ENCODE assay signal across 9 cellular contexts in genomic region chr6:141464490-141464889, GRCh38.
DNase-seq lines count a peak whose midpoint lies in the region; ATAC-seq and TF ChIP-seq lines count a peak whose summit lies in the region.
"Had no signal": no experiment of that assay in that cellular context is flagged by ENCODE, and none has a peak within 500 bp of the region (broad histone marks: within the 10 kb centered on the region; RNA-seq: fewer than 3 reads in every experiment).

No MANE protein-coding gene starts in this region.

- in situ Hi-C loops in G401 (cut with HindIII; ENCODE audit: low sequenced_read_pairs): no loop called here

- intact Hi-C loops in activated CD8-positive, alpha-beta T cell treated with anti-CD3 and anti-CD28 coated beads for 36 hours (cut with micrococcal nuclease): no loop called here

- H3K36me3 Mint-ChIP-seq in activated CD8-positive, alpha-beta T cell treated with anti-CD3 and anti-CD28 coated beads for 36 hours (ENCODE audit: low read depth): no peaks in the 10 kb centered on the region
- H3K36me3 Mint-ChIP-seq in naive B cell: no peaks in the 10 kb centered on the region
- H3K36me3 Mint-ChIP-seq: activated naive CD8-positive, alpha-beta T cell had no signal

- peak; percentile 80 for DNase-seq in DMS53 treated with DMSO at 0.1 percent for 48 hours (lab: John Stamatoyannopoulos, UW; ENCODE audit: unreplicated experiment)
- DNase-seq in M059J (ENCODE audit: low read depth): peak; percentile 86
- peak; percentile 6 for DNase-seq in activated CD8-positive, alpha-beta T cell treated with anti-CD3 and anti-CD28 coated beads for 36 hours
- peak; percentile 29 for DNase-seq in naive B cell
- no peak for DNase-seq in G401 (ENCODE audit: low spot score)
- no peak for DNase-seq in activated gamma-delta T cell (lab: John Stamatoyannopoulos, UW)
- DNase-seq in mucosa of gallbladder (ENCODE audit: low spot score): no peak

- ATAC-seq in GM21526 (IDR thresholded peaks at IDR 0.05; ENCODE audit: low FRiP score, unreplicated experiment) (peak; percentile 83), naive B cell (ENCODE audit: low read depth in 2 of 2) (peak; percentile 79 to 89)
- no peak for ATAC-seq in activated CD8-positive, alpha-beta T cell treated with anti-CD3 and anti-CD28 coated beads for 36 hours

- no peak for TF ChIP-seq CTCF in activated CD8-positive, alpha-beta T cell treated with anti-CD3 and anti-CD28 coated beads for 36 hours (IDR thresholded peaks at IDR 0.05)

- H3K27ac Mint-ChIP-seq in activated CD8-positive, alpha-beta T cell treated with anti-CD3 and anti-CD28 coated beads for 36 hours: no peak overlapping the region
- peak overlapping the region in 1 of 6 donors; percentile 50 for H3K27ac Mint-ChIP-seq in naive B cell
- H3K27ac Mint-ChIP-seq: activated naive CD8-positive, alpha-beta T cell had no signal

- no peak overlapping the region for H3K4me3 Mint-ChIP-seq in activated CD8-positive, alpha-beta T cell treated with anti-CD3 and anti-CD28 coated beads for 36 hours
- H3K4me3 Mint-ChIP-seq in naive B cell: no peak overlapping the region
- H3K4me3 Mint-ChIP-seq: activated naive CD8-positive, alpha-beta T cell had no signal

- H3K9me3 Mint-ChIP-seq in activated CD8-positive, alpha-beta T cell treated with anti-CD3 and anti-CD28 coated beads for 36 hours: no peaks in the 10 kb centered on the region
- H3K9me3 Mint-ChIP-seq in naive B cell: peaks cover 0 to 4% (median 0%) of the 10 kb centered on the region in 7 donors

- peaks cover 14% of the 10 kb centered on the region for H3K4me1 Mint-ChIP-seq in activated CD8-positive, alpha-beta T cell treated with anti-CD3 and anti-CD28 coated beads for 36 hours (ENCODE audit: low read depth)
- peaks cover 0 to 4% (median 2%) of the 10 kb centered on the region in 3 donors for H3K4me1 Mint-ChIP-seq in naive B cell

- POLR2A ChIA-PET in activated CD8-positive, alpha-beta T cell treated with anti-CD3 and anti-CD28 coated beads for 36 hours (lab: Charles Lee): no interaction called here

- CTCF ChIA-PET in activated CD8-positive, alpha-beta T cell treated with anti-CD3 and anti-CD28 coated beads for 36 hours (lab: Charles Lee): no interaction called here

- H3K27me3 Mint-ChIP-seq in activated CD8-positive, alpha-beta T cell treated with anti-CD3 and anti-CD28 coated beads for 36 hours: no peaks in the 10 kb centered on the region
- no peaks in the 10 kb centered on the region for H3K27me3 Mint-ChIP-seq in naive B cell
- H3K27me3 Mint-ChIP-seq: activated naive CD8-positive, alpha-beta T cell had no signal

Comparison
In these comparisons a context has a peak if more than half of its experiments do, and no peak if none do; other contexts are left out.
1. DNase-seq: peak in DMS53 treated with DMSO at 0.1 percent for 48 hours (single experiment), M059J (single experiment), activated CD8-positive, alpha-beta T cell treated with anti-CD3 and anti-CD28 coated beads for 36 hours (single experiment) and naive B cell (single experiment); none in G401 (single experiment), activated gamma-delta T cell (single experiment) and mucosa of gallbladder (single experiment).